Comparison of ENCODE assay signal across 9 cellular contexts in genomic region chr1:38071530-38072266, GRCh38. TPM values are rescaled to one million over a fixed set of nuclear protein-coding genes. Genes with fewer than 3 reads are reported as not detected.
DNase-seq lines count a peak whose midpoint lies in the region; ATAC-seq and TF ChIP-seq lines count a peak whose summit lies in the region.
"Had no signal": no experiment of that assay in that cellular context is flagged by ENCODE, and none has a peak within 500 bp of the region (broad histone marks: within the 10 kb centered on the region; RNA-seq: fewer than 3 reads in every experiment).

No MANE protein-coding gene starts in this region.

- peaks cover 48% of the 10 kb centered on the region for H3K27me3 ChIP-seq in PC-3 (ENCODE audit: low read length)

- H3K9ac ChIP-seq in PC-3 (ENCODE audit: low read length), result no peak overlapping the region

- ATAC-seq in GM18498 (IDR thresholded peaks at IDR 0.05; ENCODE audit: unreplicated experiment) (peak; percentile 61), PC-3 (peak; percentile 86), GM18511 (IDR thresholded peaks at IDR 0.05; ENCODE audit: unreplicated experiment) (no peak), omental fat pad (ENCODE audit: low FRiP score) (no peak), HG03565 (IDR thresholded peaks at IDR 0.05; ENCODE audit: unreplicated experiment) (no peak)

- DNase-seq in AG04449 (ENCODE audit: low read depth, low spot score), result no peak
- DNase-seq in PC-3, result peak; percentile 38
- DNase-seq in fibroblast of the aortic adventitia (ENCODE audit: low read depth), result peak; percentile 46
- DNase-seq in COLO668 (lab: John Stamatoyannopoulos, UW; ENCODE audit: unreplicated experiment), result no peak
- DNase-seq in omental fat pad (ENCODE audit: low spot score), result no peak
- DNase-seq: stomach had no signal

- no peak overlapping the region for H2AFZ ChIP-seq in PC-3 (ENCODE audit: low read length)

- CTCF ChIA-PET in AG04449 (lab: Yijun Ruan, JAX), result interaction anchor here (0.8 to 2.7 kb wide), 17 partner anchors 9 to 763 kb away, joined by 3 to 15 read pairs (median 6); partner anchors contain the start of gene SF3A3
- CTCF ChIA-PET in PC-3 (lab: Charles Lee), result interaction anchor here (0.5 to 1.6 kb wide), 8 partner anchors 24 to 764 kb away, joined by 3 to 13 read pairs (median 4); partner anchors contain the start of gene POU3F1

- no peak overlapping the region for H3K4me3 ChIP-seq in AG04449 (ENCODE audit: low read depth, low read length)
- H3K4me3 ChIP-seq in PC-3 (ENCODE audit: low read length), result no peak overlapping the region
- H3K4me3 ChIP-seq in fibroblast of the aortic adventitia (ENCODE audit: low read depth, low read length), result no peak overlapping the region
- H3K4me3 ChIP-seq: stomach had no signal

- BruUV-seq in PC-3 (replicated peaks; lab: Mats Ljungman, UMichigan), result no TSS peak

- H3K9me3 ChIP-seq in PC-3 (ENCODE audit: low read length), result no peaks in the 10 kb centered on the region
- H3K9me3 ChIP-seq: stomach had no signal

- POLR2A ChIA-PET in AG04449 (lab: Yijun Ruan, JAX), result interaction anchor here (0.8 kb wide), 1 partner anchor 41 kb away, joined by 3 read pairs; no protein-coding TSS in a partner anchor
- POLR2A ChIA-PET in PC-3 (lab: Charles Lee; ENCODE audit: unreplicated experiment), result interaction anchor here (0.6 kb wide), 1 partner anchor 761 kb away, joined by 3 read pairs; no protein-coding TSS in a partner anchor

- TF ChIP-seq CTCF in AG04449 (IDR thresholded peaks at IDR 0.05; ENCODE audit: insufficient read depth, low read length, missing control alignments) (peak; percentile 57), PC-3 (conservative IDR thresholded peaks at IDR 0.05; ENCODE audit: low read depth, low read length) (peak; percentile 55), fibroblast of the aortic adventitia (IDR thresholded peaks at IDR 0.05; ENCODE audit: insufficient read depth, low read length) (peak; percentile 48), omental fat pad (IDR thresholded peaks at IDR 0.05) (no peak)

- intact Hi-C loops in PC-3 (cut with micrococcal nuclease), result loop anchor here (1.0 kb wide), 1 partner anchor 45 kb away; no protein-coding TSS in a partner anchor

- no peaks in the 10 kb centered on the region for H3K79me2 ChIP-seq in PC-3 (ENCODE audit: low read length)

- H3K27ac ChIP-seq in PC-3 (ENCODE audit: low read length), result no peak overlapping the region
- H3K27ac ChIP-seq: stomach had no signal

- no peaks in the 10 kb centered on the region for H3K4me1 ChIP-seq in PC-3 (ENCODE audit: insufficient read depth, low read length)
- H3K4me1 ChIP-seq: stomach had no signal

- no peaks in the 10 kb centered on the region for H3K9me2 ChIP-seq in PC-3 (replicated peaks; ENCODE audit: low read length)

- H4K20me1 ChIP-seq in PC-3 (ENCODE audit: low read length), result no peaks in the 10 kb centered on the region

- no peaks in the 10 kb centered on the region for H3K36me3 ChIP-seq in PC-3 (ENCODE audit: low read depth, low read length)
- H3K36me3 ChIP-seq: stomach had no signal

- no peak overlapping the region for H3K4me2 ChIP-seq in PC-3 (ENCODE audit: low read length)

- H3F3A ChIP-seq in PC-3 (ENCODE audit: low read length, unreplicated experiment), result no peaks in the 10 kb centered on the region

RNA-seq across cellular contexts. Expression of gene POU3F1, which starts 25.1 kb away (rescaled TPM):
- not detected in 2 replicates for total RNA-seq in PC-3 (2014; rRNA removed)
- not detected in 2 replicates for total RNA-seq in fibroblast of the aortic adventitia (ENCODE audit: low replicate concordance)
- total RNA-seq in omental fat pad, result under 1 TPM in 1 of 4 donors, not detected in 3; 0.19 TPM
- total RNA-seq: stomach had no signal

RNA-seq across cellular contexts. Expression of gene UTP11, which starts 59.2 kb away (rescaled TPM):
- 33.8 and 48.1 TPM in 2 replicates for total RNA-seq in PC-3 (2014; rRNA removed)
- 23.1 and 68.1 TPM in 2 replicates for total RNA-seq in fibroblast of the aortic adventitia (ENCODE audit: low replicate concordance)
- total RNA-seq in omental fat pad, result 10 to 100 TPM; 25.1 to 55.2 (median 30.4) TPM

Comparison
In these comparisons a context has a peak if more than half of its experiments do, and no peak if none do; other contexts are left out.
1. DNase-seq: peak in PC-3 (single experiment) and fibroblast of the aortic adventitia (single experiment); none in AG04449 (single experiment), COLO668 (single experiment) and omental fat pad (single experiment).
2. CTCF ChIP-seq: peak in AG04449 (single experiment), PC-3 (single experiment) and fibroblast of the aortic adventitia (single experiment); none in omental fat pad (0 of 3).
3. ATAC-seq: peak in GM18498 (single experiment) and PC-3 (single experiment); none in GM18511 (single experiment), omental fat pad (single experiment) and HG03565 (single experiment).